Comparison of ENCODE assay signal across 18 cellular contexts in genomic region chr2:222442665-222443064, GRCh38.
"Had no signal": no experiment of that assay in that cellular context is flagged by ENCODE, and none has a peak within 500 bp of the region (broad histone marks: within the 10 kb centered on the region; RNA-seq: fewer than 3 reads in every experiment).

No MANE protein-coding gene starts in this region.

- H3K4me3 ChIP-seq: lower lobe of right lung, neural progenitor cell, sigmoid colon, stomach, thoracic aorta had no signal

- ATAC-seq: activated naive CD8-positive, alpha-beta T cell treated with anti-CD3 and anti-CD28 coated beads, Interleukin-2, amount 50 U/mL, for 24 hours; activated T-helper 17 cell treated with anti-CD3 and anti-CD28 coated beads, Interleukin-2, amount 50 U/mL, for 72 hours; lower lobe of right lung had no signal

- DNase-seq: activated CD4-positive, alpha-beta T cell treated with anti-CD3 and anti-CD28 coated beads, Interleukin-2, amount 50 U/mL, for 4 hours; activated CD4-positive, CD25-positive, alpha-beta regulatory T cell treated with anti-CD3 and anti-CD28 coated beads, Interleukin-2, amount 50 U/mL, for 72 hours; activated naive CD4-positive, alpha-beta T cell treated with Interleukin-2 at 50 U/mL for 16 hours; activated naive CD8-positive, alpha-beta T cell treated with anti-CD3 and anti-CD28 coated beads, Interleukin-2, amount 50 U/mL, for 24 hours; activated T-cell treated with anti-CD3 and anti-CD28 coated beads for 4 hours; aorta; effector CD8-positive, alpha-beta T cell; foreskin melanocyte; head of caudate nucleus; kidney glomerular epithelial cell; lower lobe of right lung; sigmoid colon; stimulated activated CD4-positive, alpha-beta T cell treated with anti-CD3 and anti-CD28 coated beads, Interleukin-2, amount 100 ng/mL, for 24 hours; stomach; T1000 had no signal
